In genomic region chr21:25607151-25607811, GRCh38 we compare ENCODE assay signal across 8 cellular contexts. TPM values are rescaled to one million over a fixed set of nuclear protein-coding genes. Genes with fewer than 3 reads are reported as not detected.
DNase-seq lines count a peak whose midpoint lies in the region; TF ChIP-seq lines count a peak whose summit lies in the region.

Gene MRPL39, minus strand, starts transcription at chr21:25607481. Its CDS starts 6 bp downstream, at chr21:25607475.

- H3K27me3 ChIP-seq in H7 (ENCODE audit: control insufficient read depth, insufficient read depth, low read length) (no peaks in the 10 kb centered on the region; the same call in 1 of the 2 replicates), Loucy (ENCODE audit: insufficient read depth, low read length, poor library complexity, severe bottlenecking) (no peaks in the 10 kb centered on the region), stomach smooth muscle (ENCODE audit: control insufficient read depth in 1 of 2, insufficient read depth in 2 of 2, low read length in 2 of 2) (no peaks in the 10 kb centered on the region)

- peaks cover 3% of the 10 kb centered on the region for H4K20me1 ChIP-seq in Loucy (ENCODE audit: insufficient read depth, low read length, poor library complexity, severe bottlenecking)

- TF ChIP-seq CTCF in Loucy (conservative IDR thresholded peaks at IDR 0.05; ENCODE audit: low read length) (peak; percentile 59), fibroblast of villous mesenchyme (IDR thresholded peaks at IDR 0.05; ENCODE audit: insufficient read depth, low read depth, low read length) (peak; percentile 71), neural crest cell (conservative IDR thresholded peaks at IDR 0.05) (peak; percentile 64)

- DNase-seq in H7 = peak; percentile 93
- DNase-seq in SHP77 (lab: John Stamatoyannopoulos, UW) = peak; percentile 64 to 88
- DNase-seq in activated effector memory CD4-positive, alpha-beta T cell treated with anti-CD3 and anti-CD28 coated beads, Interleukin-2, amount 50 U/mL, for 16 hours = peak; percentile 95
- peak; percentile 91 for DNase-seq in fibroblast of villous mesenchyme (ENCODE audit: low read depth)
- peak; percentile 85 for DNase-seq in neural crest cell (ENCODE audit: low read depth, low spot score)

- no peaks in the 10 kb centered on the region for H3K9me3 Mint-ChIP-seq in neural crest cell

- peak within 1 kb of the TSS; percentile 61 for H3K27ac ChIP-seq in stomach smooth muscle (ENCODE audit: low read length)

- peak within 1 kb of the TSS; percentile 97 for H3K9ac ChIP-seq in ES-I3 (ENCODE audit: low read depth, low read length)
- peak within 1 kb of the TSS; percentile 86 for H3K9ac ChIP-seq in Loucy (ENCODE audit: low read depth, low read length, poor library complexity, severe bottlenecking)
- H3K9ac ChIP-seq in stomach smooth muscle (ENCODE audit: low read length in 2 of 2) = peak within 1 kb of the TSS; percentile 78 to 81

- H2AFZ ChIP-seq in Loucy (ENCODE audit: low read length) = peak within 1 kb of the TSS; percentile 100

- H3K9me2 ChIP-seq in Loucy (replicated peaks; ENCODE audit: low read depth, low read length) = no peaks in the 10 kb centered on the region

- no peaks in the 10 kb centered on the region for H3K9me3 ChIP-seq in ES-I3 (ENCODE audit: control insufficient read depth, insufficient read depth, low read length)
- no peaks in the 10 kb centered on the region for H3K9me3 ChIP-seq in Loucy (ENCODE audit: insufficient read depth, low read depth, low read length)
- no peaks in the 10 kb centered on the region for H3K9me3 ChIP-seq in stomach smooth muscle (ENCODE audit: control insufficient read depth in 2 of 2, low read length in 2 of 2)

- no peaks in the 10 kb centered on the region for H3F3A ChIP-seq in Loucy (ENCODE audit: low read depth)

- peak within 1 kb of the TSS; percentile 100 for H3K27ac Mint-ChIP-seq in neural crest cell (ENCODE audit: unreplicated experiment)

- H3K36me3 Mint-ChIP-seq in neural crest cell (ENCODE audit: low read depth) = peaks cover 4% of the 10 kb centered on the region

- H3K4me1 ChIP-seq in ES-I3 (ENCODE audit: insufficient read depth, low read length) (no peaks in the 10 kb centered on the region; the same call in 1 of the 2 replicates), Loucy (ENCODE audit: insufficient read depth, low read length, poor library complexity, severe bottlenecking) (peaks cover 29% of the 10 kb centered on the region), stomach smooth muscle (ENCODE audit: control insufficient read depth, insufficient read depth, low read length) (peaks cover 16% of the 10 kb centered on the region)

- peak within 1 kb of the TSS; percentile 99 for H3K4me3 Mint-ChIP-seq in neural crest cell

- peak within 1 kb of the TSS; percentile 81 for H3K4me3 ChIP-seq in H7 (ENCODE audit: insufficient read depth, low read depth, low read length)
- peak within 1 kb of the TSS; percentile 90 for H3K4me3 ChIP-seq in Loucy (ENCODE audit: low read length, poor library complexity, severe bottlenecking)
- H3K4me3 ChIP-seq in fibroblast of villous mesenchyme (ENCODE audit: low read depth, low read length) = peak within 1 kb of the TSS; percentile 89
- H3K4me3 ChIP-seq in stomach smooth muscle (ENCODE audit: low read length in 2 of 2) = peak within 1 kb of the TSS; percentile 75 to 91

- H3K36me3 ChIP-seq in ES-I3 (ENCODE audit: insufficient read depth, low read length) (peaks cover 2% of the 10 kb centered on the region), H7 (replicated peaks; ENCODE audit: control insufficient read depth, insufficient read depth, low read length) (peaks cover 7% of the 10 kb centered on the region), Loucy (ENCODE audit: insufficient read depth, low read length) (peaks cover 11% of the 10 kb centered on the region; the same call in 1 of the 2 replicates), stomach smooth muscle (ENCODE audit: control insufficient read depth in 2 of 2, insufficient read depth in 2 of 2, low read length in 2 of 2) (peaks cover 9 to 15% of the 10 kb centered on the region in 2 donors)

- peaks cover 27% of the 10 kb centered on the region for H3K4me1 Mint-ChIP-seq in neural crest cell

- no peaks in the 10 kb centered on the region for H3K27me3 Mint-ChIP-seq in neural crest cell (ENCODE audit: low read depth)

- peaks cover 42% of the 10 kb centered on the region for H3K79me2 ChIP-seq in Loucy (ENCODE audit: insufficient read depth, low read length)

- H3K4me2 ChIP-seq in Loucy (ENCODE audit: low read depth, low read length, poor library complexity, severe bottlenecking) = peak within 1 kb of the TSS; percentile 82

RNA-seq across cellular contexts. Expression of gene MRPL39, which starts in this region (rescaled TPM):
- total RNA-seq in H7 (2014; rRNA removed; shearing (Covaris generic)) = 56.3 and 69.5 TPM in 2 replicates
- total RNA-seq in fibroblast of villous mesenchyme = 34.5 and 39.3 TPM in 2 replicates
- 36.5 and 39.0 TPM in 2 replicates for total RNA-seq in neural crest cell

Comparison
In these comparisons a context has a peak if more than half of its experiments do, and no peak if none do; other contexts are left out.
1. Peak in every context shown above with its lines: DNase-seq, H3K4me3 ChIP-seq and H3K27ac ChIP-seq.